Comparison of ENCODE assay signal across 24 cellular contexts in the genomic region with DNA sequence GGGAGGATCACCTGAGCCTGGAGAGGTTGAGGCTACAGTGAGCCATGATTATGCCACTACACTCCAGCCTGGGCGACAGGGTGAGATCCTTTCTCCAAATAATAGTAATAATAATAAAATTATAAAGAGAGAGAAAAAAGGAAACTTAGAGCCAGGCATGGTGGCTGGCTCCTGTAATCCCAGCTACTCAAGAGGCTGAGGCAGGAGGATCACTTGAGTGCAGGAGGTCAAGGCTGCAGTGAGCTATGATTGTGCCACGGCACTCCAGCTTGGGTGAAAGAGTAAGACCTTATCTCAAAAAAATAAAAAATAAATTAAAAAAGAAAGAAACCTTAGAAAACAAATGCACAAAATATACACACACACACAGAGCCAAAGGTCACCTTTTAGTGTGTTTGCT.
"Had no signal": no experiment of that assay in that cellular context is flagged by ENCODE, and none has a peak within 500 bp of the region (broad histone marks: within the 10 kb centered on the region; RNA-seq: fewer than 3 reads in every experiment).

No MANE protein-coding gene starts in this region.

- H3K4me3 ChIP-seq: K562, SJCRH30 had no signal

- H3K4me3 Mint-ChIP-seq: IgD-negative memory B cell had no signal

- ATAC-seq: K562, Panc1, PC-3, Right ventricle myocardium inferior, SK-N-SH treated with all-trans-retinoic acid at 6 μM for 48 hours had no signal

- DNase-seq: Kasumi-1, MM.1S, NCI-H1092 treated with DMSO at 0.1 percent for 48 hours, NCI-H1436, NCI-H187, NCI-H2029, NCI-H2081 treated with DMSO at 0.1 percent for 48 hours, NCI-H2171, NCI-H226, NCI-H446, NCI-H510A, NCI-H524 treated with DMSO at 0.1 percent for 48 hours, NCI-H69, NCI-H774, PC-3, SHP77 treated with DMSO at 0.1 percent for 48 hours, SJCRH30 had no signal

- H3K27ac ChIP-seq: KMS-11, RWPE1, SJCRH30 had no signal

- H3K27me3 Mint-ChIP-seq: IgD-negative memory B cell had no signal

- H3K27me3 ChIP-seq: SJCRH30 had no signal

- H3K27ac Mint-ChIP-seq: IgD-negative memory B cell had no signal

- H3K36me3 Mint-ChIP-seq: IgD-negative memory B cell had no signal
